In genomic region chr2:5692561-5693287, GRCh38 we compare ENCODE assay signal across 10 cellular contexts. TPM values are rescaled to one million over a fixed set of nuclear protein-coding genes. Genes with fewer than 3 reads are reported as not detected.
DNase-seq lines count a peak whose midpoint lies in the region; ATAC-seq and TF ChIP-seq lines count a peak whose summit lies in the region.
"Had no signal": no experiment of that assay in that cellular context is flagged by ENCODE, and none has a peak within 500 bp of the region (broad histone marks: within the 10 kb centered on the region; RNA-seq: fewer than 3 reads in every experiment).

No MANE protein-coding gene starts in this region.

- H3K27me3 ChIP-seq in iPS DF 6.9 (ENCODE audit: control insufficient read depth, insufficient read depth, low read length) (no peaks in the 10 kb centered on the region), stomach (peaks cover 42 to 88% (median 74%) of the 10 kb centered on the region in 3 donors)

- TF ChIP-seq POLR2A in stomach (IDR thresholded peaks at IDR 0.05) = no peak

- peak overlapping the region; percentile 68 for H3K27ac Mint-ChIP-seq in activated CD8-positive, alpha-beta T cell treated with anti-CD3 and anti-CD28 coated beads, Interleukin-2, amount 10 ng/mL, durations not matched to agents 7 days and 5 days
- no peak overlapping the region for H3K27ac Mint-ChIP-seq in activated CD8-positive, alpha-beta T cell treated with anti-CD3 and anti-CD28 coated beads for 36 hours
- H3K27ac Mint-ChIP-seq: CD8-positive, alpha-beta memory T cell had no signal

- H3K36me3 ChIP-seq in iPS DF 6.9 (ENCODE audit: control insufficient read depth, insufficient read depth, low read length) = no peaks in the 10 kb centered on the region
- H3K36me3 ChIP-seq in stomach = no peaks in the 10 kb centered on the region

- H3K9me3 Mint-ChIP-seq in activated CD8-positive, alpha-beta T cell treated with anti-CD3 and anti-CD28 coated beads, Interleukin-2, amount 10 ng/mL, durations not matched to agents 7 days and 5 days (ENCODE audit: insufficient read depth) = peaks cover 11% of the 10 kb centered on the region
- H3K9me3 Mint-ChIP-seq in activated CD8-positive, alpha-beta T cell treated with anti-CD3 and anti-CD28 coated beads for 36 hours = no peaks in the 10 kb centered on the region
- H3K9me3 Mint-ChIP-seq: activated naive CD4-positive, alpha-beta T cell treated with anti-CD3 and anti-CD28 coated beads, Interleukin-2, amount 50 U/mL, for 72 hours had no signal

- H3K4me3 Mint-ChIP-seq in activated CD8-positive, alpha-beta T cell treated with anti-CD3 and anti-CD28 coated beads, Interleukin-2, amount 10 ng/mL, durations not matched to agents 7 days and 5 days = peak overlapping the region; percentile 25
- no peak overlapping the region for H3K4me3 Mint-ChIP-seq in activated CD8-positive, alpha-beta T cell treated with anti-CD3 and anti-CD28 coated beads for 36 hours
- H3K4me3 Mint-ChIP-seq: CD8-positive, alpha-beta memory T cell had no signal

- TF ChIP-seq EP300 in stomach (IDR thresholded peaks at IDR 0.05) = no peak

- H3K27ac ChIP-seq in iPS DF 6.9 (ENCODE audit: low read length) (no peak overlapping the region), stomach (no peak overlapping the region), RWPE1 (no peak overlapping the region)

- intact Hi-C loops in activated CD8-positive, alpha-beta T cell treated with anti-CD3 and anti-CD28 coated beads for 36 hours (cut with micrococcal nuclease) = no loop called here
- intact Hi-C loops in stomach (cut with DNase I; ENCODE audit: low total_unique reads) = no loop called here

- H3K4me1 ChIP-seq in iPS DF 6.9 (ENCODE audit: control insufficient read depth, insufficient read depth, low read length) (no peaks in the 10 kb centered on the region), stomach (peaks cover 47 to 59% (median 53%) of the 10 kb centered on the region in 4 donors)

- H3K9me3 ChIP-seq in iPS DF 6.9 (ENCODE audit: control insufficient read depth, insufficient read depth, low read length) (no peaks in the 10 kb centered on the region), stomach (no peaks in the 10 kb centered on the region)

- H3K4me1 Mint-ChIP-seq in activated CD8-positive, alpha-beta T cell treated with anti-CD3 and anti-CD28 coated beads, Interleukin-2, amount 10 ng/mL, durations not matched to agents 7 days and 5 days (ENCODE audit: low read depth) = peaks cover 7% of the 10 kb centered on the region
- H3K4me1 Mint-ChIP-seq in activated CD8-positive, alpha-beta T cell treated with anti-CD3 and anti-CD28 coated beads for 36 hours (ENCODE audit: low read depth) = peaks cover 12% of the 10 kb centered on the region

- TF ChIP-seq CTCF in activated CD8-positive, alpha-beta T cell treated with anti-CD3 and anti-CD28 coated beads for 36 hours (IDR thresholded peaks at IDR 0.05) = no peak
- TF ChIP-seq CTCF in stomach (IDR thresholded peaks at IDR 0.05) = no peak
- TF ChIP-seq CTCF in RWPE1 (conservative IDR thresholded peaks at IDR 0.05; ENCODE audit: low read depth) = no peak

- DNase-seq in activated CD8-positive, alpha-beta T cell treated with anti-CD3 and anti-CD28 coated beads, Interleukin-2, amount 10 ng/mL, durations not matched to agents 7 days and 5 days = no peak
- no peak for DNase-seq in activated CD8-positive, alpha-beta T cell treated with anti-CD3 and anti-CD28 coated beads for 36 hours
- DNase-seq in iPS DF 6.9 (ENCODE audit: low read depth, low spot score) = no peak
- no peak for DNase-seq in stomach
- no peak for DNase-seq in RWPE1 (ENCODE audit: low spot score)
- no peak for DNase-seq in NCI-H446 (lab: John Stamatoyannopoulos, UW)
- DNase-seq: CD8-positive, alpha-beta memory T cell had no signal

- no CpG with 5 or more reads among the region's 69 CpGs for WGBS in iPS DF 6.9 (ENCODE audit: insufficient coverage, insufficient read length)
- WGBS in stomach, 5 donors = 2 to 10% (median 4%) methylated on average over 34 to 69 of the region's 69 CpGs

- CTCF ChIA-PET in activated CD8-positive, alpha-beta T cell treated with anti-CD3 and anti-CD28 coated beads, Interleukin-2, amount 10 ng/mL, durations not matched to agents 7 days and 5 days (lab: Charles Lee) = no interaction called here
- CTCF ChIA-PET in activated CD8-positive, alpha-beta T cell treated with anti-CD3 and anti-CD28 coated beads for 36 hours (lab: Charles Lee) = no interaction called here
- CTCF ChIA-PET in RWPE1 (lab: Yijun Ruan, JAX) = interaction anchor here (0.6 kb wide), 1 partner anchor 1110 kb away, joined by 3 read pairs; no protein-coding TSS in a partner anchor

- ATAC-seq in activated CD8-positive, alpha-beta T cell treated with anti-CD3 and anti-CD28 coated beads, Interleukin-2, amount 10 ng/mL, durations not matched to agents 7 days and 5 days = no peak
- no peak for ATAC-seq in activated CD8-positive, alpha-beta T cell treated with anti-CD3 and anti-CD28 coated beads for 36 hours
- peak; percentile 9 for ATAC-seq in SK-N-SH treated with all-trans-retinoic acid at 6 μM for 48 hours
- ATAC-seq in HG02973 (IDR thresholded peaks at IDR 0.05; ENCODE audit: unreplicated experiment) = no peak
- ATAC-seq: activated naive CD4-positive, alpha-beta T cell treated with anti-CD3 and anti-CD28 coated beads, Interleukin-2, amount 50 U/mL, for 72 hours had no signal

- POLR2A ChIA-PET in activated CD8-positive, alpha-beta T cell treated with anti-CD3 and anti-CD28 coated beads, Interleukin-2, amount 10 ng/mL, durations not matched to agents 7 days and 5 days (lab: Charles Lee) = no interaction called here
- POLR2A ChIA-PET in activated CD8-positive, alpha-beta T cell treated with anti-CD3 and anti-CD28 coated beads for 36 hours (lab: Charles Lee) = no interaction called here
- POLR2A ChIA-PET in RWPE1 (lab: Yijun Ruan, JAX; ENCODE audit: low non-redundant PET) = no interaction called here

- H3K36me3 Mint-ChIP-seq in activated CD8-positive, alpha-beta T cell treated with anti-CD3 and anti-CD28 coated beads, Interleukin-2, amount 10 ng/mL, durations not matched to agents 7 days and 5 days (ENCODE audit: low read depth) = peaks cover 11% of the 10 kb centered on the region
- peaks cover 1% of the 10 kb centered on the region for H3K36me3 Mint-ChIP-seq in activated CD8-positive, alpha-beta T cell treated with anti-CD3 and anti-CD28 coated beads for 36 hours (ENCODE audit: low read depth)

- H3K4me3 ChIP-seq in iPS DF 6.9 (ENCODE audit: low read length) (peak overlapping the region; percentile 78), stomach (peak overlapping the region; percentile 11 to 44 (median 36))

- H3K27me3 Mint-ChIP-seq in activated CD8-positive, alpha-beta T cell treated with anti-CD3 and anti-CD28 coated beads, Interleukin-2, amount 10 ng/mL, durations not matched to agents 7 days and 5 days (ENCODE audit: low read depth) = peaks cover 54% of the 10 kb centered on the region
- H3K27me3 Mint-ChIP-seq in activated CD8-positive, alpha-beta T cell treated with anti-CD3 and anti-CD28 coated beads for 36 hours = peaks cover 59% of the 10 kb centered on the region

TF ChIP-seq in SK-N-SH treated with all-trans-retinoic acid at 6 μM for 48 hours, 23 proteins besides CTCF, POLR2A, EP300 and RAD21 (continues in another document):
- TF ChIP-seq TCF4 (CRISPR knock-in tag; IDR thresholded peaks at IDR 0.05; ENCODE audit: borderline replicate concordance) (no peak), ZNF565 (CRISPR knock-in tag; conservative IDR thresholded peaks at IDR 0.05; ENCODE audit: low read depth) (no peak), ISL1 (CRISPR knock-in tag; IDR thresholded peaks at IDR 0.05) (no peak), ARNTL (CRISPR knock-in tag; IDR thresholded peaks at IDR 0.05; ENCODE audit: borderline replicate concordance, low read depth) (no peak), PPARA (CRISPR knock-in tag; IDR thresholded peaks at IDR 0.05; ENCODE audit: borderline replicate concordance) (no peak), ZC3H10 (CRISPR knock-in tag; IDR thresholded peaks at IDR 0.05) (no peak), ZFP3 (CRISPR knock-in tag; IDR thresholded peaks at IDR 0.05) (no peak), CREB5 (CRISPR knock-in tag; IDR thresholded peaks at IDR 0.05; ENCODE audit: low read depth) (no peak)
- TF ChIP-seq, protein P1, sequence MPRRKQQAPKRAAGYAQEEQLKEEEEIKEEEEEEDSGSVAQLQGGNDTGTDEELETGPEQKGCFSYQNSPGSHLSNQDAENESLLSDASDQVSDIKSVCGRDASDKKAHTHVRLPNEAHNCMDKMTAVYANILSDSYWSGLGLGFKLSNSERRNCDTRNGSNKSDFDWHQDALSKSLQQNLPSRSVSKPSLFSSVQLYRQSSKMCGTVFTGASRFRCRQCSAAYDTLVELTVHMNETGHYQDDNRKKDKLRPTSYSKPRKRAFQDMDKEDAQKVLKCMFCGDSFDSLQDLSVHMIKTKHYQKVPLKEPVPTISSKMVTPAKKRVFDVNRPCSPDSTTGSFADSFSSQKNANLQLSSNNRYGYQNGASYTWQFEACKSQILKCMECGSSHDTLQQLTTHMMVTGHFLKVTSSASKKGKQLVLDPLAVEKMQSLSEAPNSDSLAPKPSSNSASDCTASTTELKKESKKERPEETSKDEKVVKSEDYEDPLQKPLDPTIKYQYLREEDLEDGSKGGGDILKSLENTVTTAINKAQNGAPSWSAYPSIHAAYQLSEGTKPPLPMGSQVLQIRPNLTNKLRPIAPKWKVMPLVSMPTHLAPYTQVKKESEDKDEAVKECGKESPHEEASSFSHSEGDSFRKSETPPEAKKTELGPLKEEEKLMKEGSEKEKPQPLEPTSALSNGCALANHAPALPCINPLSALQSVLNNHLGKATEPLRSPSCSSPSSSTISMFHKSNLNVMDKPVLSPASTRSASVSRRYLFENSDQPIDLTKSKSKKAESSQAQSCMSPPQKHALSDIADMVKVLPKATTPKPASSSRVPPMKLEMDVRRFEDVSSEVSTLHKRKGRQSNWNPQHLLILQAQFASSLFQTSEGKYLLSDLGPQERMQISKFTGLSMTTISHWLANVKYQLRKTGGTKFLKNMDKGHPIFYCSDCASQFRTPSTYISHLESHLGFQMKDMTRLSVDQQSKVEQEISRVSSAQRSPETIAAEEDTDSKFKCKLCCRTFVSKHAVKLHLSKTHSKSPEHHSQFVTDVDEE (CRISPR knock-in tag; IDR thresholded peaks at IDR 0.05) = no peak

RNA-seq across cellular contexts. Expression of gene SOX11, which starts 0.5 kb away (rescaled TPM):
- not detected for total RNA-seq in activated CD8-positive, alpha-beta T cell treated with anti-CD3 and anti-CD28 coated beads, Interleukin-2, amount 10 ng/mL, durations not matched to agents 7 days and 5 days
- total RNA-seq in activated CD8-positive, alpha-beta T cell treated with anti-CD3 and anti-CD28 coated beads for 36 hours = not detected
- total RNA-seq in stomach = 1 to 10 TPM in 1 of 5 donors, not detected in 4; 3.7 TPM
- under 1 TPM; 0.06 to 0.15 (median 0.08) TPM for polyA plus RNA-seq in stomach
- total RNA-seq: activated naive CD4-positive, alpha-beta T cell treated with anti-CD3 and anti-CD28 coated beads, Interleukin-2, amount 50 U/mL, for 72 hours; CD8-positive, alpha-beta memory T cell had no signal
- polyA plus RNA-seq: CD8-positive, alpha-beta memory T cell had no signal
